1 cellular context compared by ENCODE assay signal in the genomic region with DNA sequence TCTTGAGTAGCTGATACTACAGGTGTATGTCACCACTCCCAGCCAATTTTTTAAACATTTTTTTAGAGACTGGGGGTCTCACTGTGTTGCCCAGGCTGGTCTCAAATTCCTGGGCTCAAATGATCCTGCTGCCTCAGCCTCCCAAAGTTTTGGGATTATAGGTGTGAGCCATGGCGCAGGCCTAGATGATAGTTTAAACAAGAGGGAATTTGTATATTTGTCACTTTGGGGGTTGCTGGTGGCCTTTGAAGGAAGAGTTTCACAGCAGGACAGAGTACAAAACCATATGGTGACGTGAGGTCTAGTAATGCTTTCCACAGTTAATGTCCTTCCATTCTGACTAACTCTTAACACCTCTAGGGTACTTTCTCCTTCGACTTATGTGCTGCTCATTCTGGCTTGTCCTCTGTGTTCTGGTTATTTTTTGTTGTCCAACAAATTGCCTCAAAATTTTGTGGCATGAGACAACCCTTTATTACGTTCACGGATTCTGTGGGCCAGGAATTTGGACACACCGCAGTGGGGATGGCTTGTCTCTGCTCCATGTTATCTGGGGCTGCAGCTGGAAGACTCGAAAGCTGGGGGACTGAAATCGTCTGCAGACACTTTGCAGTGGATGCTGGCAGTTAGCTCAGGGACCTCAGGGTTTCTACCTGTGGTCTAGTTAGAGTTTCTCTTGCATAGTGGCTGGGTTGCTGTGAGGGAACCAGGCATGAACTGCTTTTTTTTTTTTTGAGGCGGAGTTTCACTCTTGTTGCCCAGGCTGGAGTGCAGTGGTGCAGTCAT.
TF ChIP-seq lines count a peak whose summit lies in the region.

No MANE protein-coding gene starts in this region.

TF ChIP-seq in GM12878, 131 proteins besides CTCF, POLR2A, EP300 and RAD21 (continued from another document):
- TF ChIP-seq, protein P1, sequence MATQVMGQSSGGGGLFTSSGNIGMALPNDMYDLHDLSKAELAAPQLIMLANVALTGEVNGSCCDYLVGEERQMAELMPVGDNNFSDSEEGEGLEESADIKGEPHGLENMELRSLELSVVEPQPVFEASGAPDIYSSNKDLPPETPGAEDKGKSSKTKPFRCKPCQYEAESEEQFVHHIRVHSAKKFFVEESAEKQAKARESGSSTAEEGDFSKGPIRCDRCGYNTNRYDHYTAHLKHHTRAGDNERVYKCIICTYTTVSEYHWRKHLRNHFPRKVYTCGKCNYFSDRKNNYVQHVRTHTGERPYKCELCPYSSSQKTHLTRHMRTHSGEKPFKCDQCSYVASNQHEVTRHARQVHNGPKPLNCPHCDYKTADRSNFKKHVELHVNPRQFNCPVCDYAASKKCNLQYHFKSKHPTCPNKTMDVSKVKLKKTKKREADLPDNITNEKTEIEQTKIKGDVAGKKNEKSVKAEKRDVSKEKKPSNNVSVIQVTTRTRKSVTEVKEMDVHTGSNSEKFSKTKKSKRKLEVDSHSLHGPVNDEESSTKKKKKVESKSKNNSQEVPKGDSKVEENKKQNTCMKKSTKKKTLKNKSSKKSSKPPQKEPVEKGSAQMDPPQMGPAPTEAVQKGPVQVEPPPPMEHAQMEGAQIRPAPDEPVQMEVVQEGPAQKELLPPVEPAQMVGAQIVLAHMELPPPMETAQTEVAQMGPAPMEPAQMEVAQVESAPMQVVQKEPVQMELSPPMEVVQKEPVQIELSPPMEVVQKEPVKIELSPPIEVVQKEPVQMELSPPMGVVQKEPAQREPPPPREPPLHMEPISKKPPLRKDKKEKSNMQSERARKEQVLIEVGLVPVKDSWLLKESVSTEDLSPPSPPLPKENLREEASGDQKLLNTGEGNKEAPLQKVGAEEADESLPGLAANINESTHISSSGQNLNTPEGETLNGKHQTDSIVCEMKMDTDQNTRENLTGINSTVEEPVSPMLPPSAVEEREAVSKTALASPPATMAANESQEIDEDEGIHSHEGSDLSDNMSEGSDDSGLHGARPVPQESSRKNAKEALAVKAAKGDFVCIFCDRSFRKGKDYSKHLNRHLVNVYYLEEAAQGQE (IDR thresholded peaks at IDR 0.05; ENCODE audit: low read depth, low read length), result no peak
- TF ChIP-seq ATF7 (IDR thresholded peaks at IDR 0.05; ENCODE audit: low read depth) (peak; percentile 95), ASH2L (IDR thresholded peaks at IDR 0.05; ENCODE audit: borderline replicate concordance, low read depth) (no peak), MAX (IDR thresholded peaks at IDR 0.05; ENCODE audit: low read depth, low read length) (no peak), CBX3 (IDR thresholded peaks at IDR 0.05; ENCODE audit: borderline replicate concordance, low read depth) (no peak), NBN (IDR thresholded peaks at IDR 0.05) (peak; percentile 95), PRDM15 (CRISPR knock-in tag; IDR thresholded peaks at IDR 0.05) (no peak), PBX3 (IDR thresholded peaks at IDR 0.05; ENCODE audit: insufficient replicate concordance, low read depth, low read length) (no peak), SMC3 (IDR thresholded peaks at IDR 0.05; ENCODE audit: borderline replicate concordance, low read length) (no peak), ZNF207 (IDR thresholded peaks at IDR 0.05; ENCODE audit: borderline replicate concordance) (no peak; the same call in 1 of the 2 replicates), GATAD2B (conservative IDR thresholded peaks at IDR 0.05; ENCODE audit: low read depth) (no peak; the same call in 1 of the 2 replicates), STAT1 (conservative IDR thresholded peaks at IDR 0.05) (no peak), RELA (IDR thresholded peaks at IDR 0.05; ENCODE audit: borderline replicate concordance, partially characterized antibody) (peak; percentile 6)
